1 cellular context compared by ENCODE assay signal in the genomic region with DNA sequence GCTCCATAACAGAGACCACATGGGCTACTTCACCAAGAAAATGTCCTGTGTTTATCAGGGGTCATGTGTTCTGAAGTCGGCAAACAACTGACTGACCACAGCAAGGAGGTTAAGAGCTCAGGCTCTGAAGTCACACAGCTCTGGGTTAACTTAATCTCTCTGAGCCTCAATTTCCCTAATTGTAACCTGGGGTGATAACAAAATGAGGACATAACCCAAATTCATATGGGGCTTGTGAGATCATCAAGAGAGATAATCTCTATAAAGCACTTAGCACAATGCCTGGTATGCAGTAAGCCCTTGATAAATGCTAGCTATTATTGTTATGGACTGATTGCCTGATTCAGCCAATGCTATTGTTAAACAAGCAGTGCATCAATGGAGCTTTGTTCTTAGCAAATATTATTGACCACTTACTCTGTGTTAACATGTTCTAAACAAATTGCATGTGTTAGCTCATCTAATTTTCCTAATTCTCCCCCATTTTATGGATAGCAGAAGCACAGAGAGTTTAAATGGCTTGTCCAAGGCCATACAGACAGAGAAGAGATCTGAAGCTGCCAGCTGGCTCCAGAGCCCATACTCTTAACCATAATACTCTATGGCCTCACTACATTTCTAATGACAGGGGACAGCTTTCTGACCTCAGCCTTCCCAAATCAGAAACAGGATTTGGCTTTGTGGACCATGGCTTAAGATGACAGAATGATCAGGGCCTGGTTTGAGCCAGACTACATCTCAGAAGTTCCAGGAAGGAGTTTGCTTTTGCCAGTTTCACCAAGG.
TF ChIP-seq lines count a peak whose summit lies in the region.

No MANE protein-coding gene starts in this region.

TF ChIP-seq in WTC11, 78 proteins besides CTCF, POLR2A, EP300 and RAD21 (continued from another document):
- TF ChIP-seq AR (CRISPR knock-in tag; IDR thresholded peaks at IDR 0.05), result no peak
- no peak for TF ChIP-seq ETV6 (CRISPR knock-in tag; IDR thresholded peaks at IDR 0.05)
- TF ChIP-seq, protein P1, sequence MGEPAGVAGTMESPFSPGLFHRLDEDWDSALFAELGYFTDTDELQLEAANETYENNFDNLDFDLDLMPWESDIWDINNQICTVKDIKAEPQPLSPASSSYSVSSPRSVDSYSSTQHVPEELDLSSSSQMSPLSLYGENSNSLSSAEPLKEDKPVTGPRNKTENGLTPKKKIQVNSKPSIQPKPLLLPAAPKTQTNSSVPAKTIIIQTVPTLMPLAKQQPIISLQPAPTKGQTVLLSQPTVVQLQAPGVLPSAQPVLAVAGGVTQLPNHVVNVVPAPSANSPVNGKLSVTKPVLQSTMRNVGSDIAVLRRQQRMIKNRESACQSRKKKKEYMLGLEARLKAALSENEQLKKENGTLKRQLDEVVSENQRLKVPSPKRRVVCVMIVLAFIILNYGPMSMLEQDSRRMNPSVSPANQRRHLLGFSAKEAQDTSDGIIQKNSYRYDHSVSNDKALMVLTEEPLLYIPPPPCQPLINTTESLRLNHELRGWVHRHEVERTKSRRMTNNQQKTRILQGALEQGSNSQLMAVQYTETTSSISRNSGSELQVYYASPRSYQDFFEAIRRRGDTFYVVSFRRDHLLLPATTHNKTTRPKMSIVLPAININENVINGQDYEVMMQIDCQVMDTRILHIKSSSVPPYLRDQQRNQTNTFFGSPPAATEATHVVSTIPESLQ (CRISPR knock-in tag; IDR thresholded peaks at IDR 0.05), result no peak
- TF ChIP-seq ZNF416 (CRISPR knock-in tag; IDR thresholded peaks at IDR 0.05), result no peak
- TF ChIP-seq NFYB (CRISPR knock-in tag; conservative IDR thresholded peaks at IDR 0.05; ENCODE audit: low read depth), result no peak
- no peak for TF ChIP-seq ATF1 (CRISPR knock-in tag; IDR thresholded peaks at IDR 0.05)
- no peak for TF ChIP-seq TEAD4 (CRISPR knock-in tag; IDR thresholded peaks at IDR 0.05)
- TF ChIP-seq GRHL2 (CRISPR knock-in tag; IDR thresholded peaks at IDR 0.05; ENCODE audit: insufficient replicate concordance, severe bottlenecking), result no peak
- no peak for TF ChIP-seq NR1H2 (CRISPR knock-in tag; IDR thresholded peaks at IDR 0.05)
- no peak for TF ChIP-seq RORB (CRISPR knock-in tag; IDR thresholded peaks at IDR 0.05)
- TF ChIP-seq, protein P2, sequence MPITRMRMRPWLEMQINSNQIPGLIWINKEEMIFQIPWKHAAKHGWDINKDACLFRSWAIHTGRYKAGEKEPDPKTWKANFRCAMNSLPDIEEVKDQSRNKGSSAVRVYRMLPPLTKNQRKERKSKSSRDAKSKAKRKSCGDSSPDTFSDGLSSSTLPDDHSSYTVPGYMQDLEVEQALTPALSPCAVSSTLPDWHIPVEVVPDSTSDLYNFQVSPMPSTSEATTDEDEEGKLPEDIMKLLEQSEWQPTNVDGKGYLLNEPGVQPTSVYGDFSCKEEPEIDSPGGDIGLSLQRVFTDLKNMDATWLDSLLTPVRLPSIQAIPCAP (CRISPR knock-in tag; IDR thresholded peaks at IDR 0.05), result no peak
- no peak for TF ChIP-seq ZNF219 (CRISPR knock-in tag; IDR thresholded peaks at IDR 0.05; ENCODE audit: borderline replicate concordance)
- no peak for TF ChIP-seq ZNF423 (CRISPR knock-in tag; IDR thresholded peaks at IDR 0.05)
